ENCODE assay signal across 2 cellular contexts in the genomic region with DNA sequence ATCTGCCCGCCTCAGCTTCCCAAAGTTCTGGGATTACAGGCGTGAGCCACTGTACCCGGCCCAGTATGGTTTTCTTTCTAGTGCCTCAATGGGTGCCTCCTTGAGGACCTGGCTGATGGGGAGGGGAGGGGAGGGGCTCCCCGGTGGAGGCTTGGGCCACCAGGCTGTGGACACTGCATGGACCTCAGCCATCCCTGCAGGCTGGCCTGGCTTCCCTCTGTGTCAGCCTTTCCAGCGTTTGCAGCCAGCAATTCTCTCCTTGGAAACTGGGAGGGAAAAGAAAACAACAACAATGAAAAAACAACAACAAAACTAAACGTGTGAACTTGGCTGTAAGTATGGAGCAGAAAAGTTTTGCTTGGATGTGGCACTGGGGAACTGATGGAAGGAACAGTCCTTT.
TF ChIP-seq lines count a peak whose summit lies in the region.

No MANE protein-coding gene starts in this region.

TF ChIP-seq in WTC11, 78 proteins besides CTCF, POLR2A, EP300 and RAD21 (continued from another document):
- TF ChIP-seq, protein P1, sequence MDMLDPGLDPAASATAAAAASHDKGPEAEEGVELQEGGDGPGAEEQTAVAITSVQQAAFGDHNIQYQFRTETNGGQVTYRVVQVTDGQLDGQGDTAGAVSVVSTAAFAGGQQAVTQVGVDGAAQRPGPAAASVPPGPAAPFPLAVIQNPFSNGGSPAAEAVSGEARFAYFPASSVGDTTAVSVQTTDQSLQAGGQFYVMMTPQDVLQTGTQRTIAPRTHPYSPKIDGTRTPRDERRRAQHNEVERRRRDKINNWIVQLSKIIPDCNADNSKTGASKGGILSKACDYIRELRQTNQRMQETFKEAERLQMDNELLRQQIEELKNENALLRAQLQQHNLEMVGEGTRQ (CRISPR knock-in tag; IDR thresholded peaks at IDR 0.05), result no peak
- TF ChIP-seq TCF7 (CRISPR knock-in tag; IDR thresholded peaks at IDR 0.05; ENCODE audit: low read depth), result no peak
- TF ChIP-seq, protein P2, sequence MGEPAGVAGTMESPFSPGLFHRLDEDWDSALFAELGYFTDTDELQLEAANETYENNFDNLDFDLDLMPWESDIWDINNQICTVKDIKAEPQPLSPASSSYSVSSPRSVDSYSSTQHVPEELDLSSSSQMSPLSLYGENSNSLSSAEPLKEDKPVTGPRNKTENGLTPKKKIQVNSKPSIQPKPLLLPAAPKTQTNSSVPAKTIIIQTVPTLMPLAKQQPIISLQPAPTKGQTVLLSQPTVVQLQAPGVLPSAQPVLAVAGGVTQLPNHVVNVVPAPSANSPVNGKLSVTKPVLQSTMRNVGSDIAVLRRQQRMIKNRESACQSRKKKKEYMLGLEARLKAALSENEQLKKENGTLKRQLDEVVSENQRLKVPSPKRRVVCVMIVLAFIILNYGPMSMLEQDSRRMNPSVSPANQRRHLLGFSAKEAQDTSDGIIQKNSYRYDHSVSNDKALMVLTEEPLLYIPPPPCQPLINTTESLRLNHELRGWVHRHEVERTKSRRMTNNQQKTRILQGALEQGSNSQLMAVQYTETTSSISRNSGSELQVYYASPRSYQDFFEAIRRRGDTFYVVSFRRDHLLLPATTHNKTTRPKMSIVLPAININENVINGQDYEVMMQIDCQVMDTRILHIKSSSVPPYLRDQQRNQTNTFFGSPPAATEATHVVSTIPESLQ (CRISPR knock-in tag; IDR thresholded peaks at IDR 0.05), result no peak
- TF ChIP-seq FOXK1 (CRISPR knock-in tag; IDR thresholded peaks at IDR 0.05), result no peak
- TF ChIP-seq, protein P3, sequence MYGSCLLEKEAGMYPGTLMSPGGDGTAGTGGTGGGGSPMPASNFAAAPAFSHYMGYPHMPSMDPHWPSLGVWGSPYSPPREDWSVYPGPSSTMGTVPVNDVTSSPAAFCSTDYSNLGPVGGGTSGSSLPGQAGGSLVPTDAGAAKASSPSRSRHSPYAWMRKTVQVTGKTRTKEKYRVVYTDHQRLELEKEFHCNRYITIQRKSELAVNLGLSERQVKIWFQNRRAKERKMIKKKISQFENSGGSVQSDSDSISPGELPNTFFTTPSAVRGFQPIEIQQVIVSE (CRISPR knock-in tag; IDR thresholded peaks at IDR 0.05; ENCODE audit: borderline replicate concordance), result no peak
- no peak for TF ChIP-seq GTF2I (CRISPR knock-in tag; conservative IDR thresholded peaks at IDR 0.05)
- no peak for TF ChIP-seq AFF4 (CRISPR knock-in tag; IDR thresholded peaks at IDR 0.05; ENCODE audit: borderline replicate concordance)
- no peak for TF ChIP-seq NR2C2 (CRISPR knock-in tag; IDR thresholded peaks at IDR 0.05)
- no peak for TF ChIP-seq TEAD4 (CRISPR knock-in tag; IDR thresholded peaks at IDR 0.05)
TF ChIP-seq in WTC11: peak in this region for 0.

TF ChIP-seq in H1, 55 proteins besides CTCF, POLR2A, EP300 and RAD21 (continued from another document):
- TF ChIP-seq EGR1 (IDR thresholded peaks at IDR 0.05; ENCODE audit: borderline replicate concordance, low read depth, low read length) (no peak), TBP (IDR thresholded peaks at IDR 0.05; ENCODE audit: low read depth, low read length) (no peak), TAF1 (IDR thresholded peaks at IDR 0.05; ENCODE audit: low read depth, low read length) (no peak), SIX5 (IDR thresholded peaks at IDR 0.05; ENCODE audit: low read depth, low read length) (no peak), SP4 (IDR thresholded peaks at IDR 0.05; ENCODE audit: low read length) (no peak), RFX5 (IDR thresholded peaks at IDR 0.05; ENCODE audit: borderline replicate concordance, low read depth, low read length) (no peak), BCL11A (IDR thresholded peaks at IDR 0.05; ENCODE audit: low read depth in 2 of 2, low read length in 2 of 2) (no peak), PHF8 (conservative IDR thresholded peaks at IDR 0.05; ENCODE audit: low read depth, low read length) (no peak), CHD2 (IDR thresholded peaks at IDR 0.05; ENCODE audit: low read length) (no peak), MAX (IDR thresholded peaks at IDR 0.05) (no peak)
- TF ChIP-seq, protein P4, sequence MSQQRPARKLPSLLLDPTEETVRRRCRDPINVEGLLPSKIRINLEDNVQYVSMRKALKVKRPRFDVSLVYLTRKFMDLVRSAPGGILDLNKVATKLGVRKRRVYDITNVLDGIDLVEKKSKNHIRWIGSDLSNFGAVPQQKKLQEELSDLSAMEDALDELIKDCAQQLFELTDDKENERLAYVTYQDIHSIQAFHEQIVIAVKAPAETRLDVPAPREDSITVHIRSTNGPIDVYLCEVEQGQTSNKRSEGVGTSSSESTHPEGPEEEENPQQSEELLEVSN (IDR thresholded peaks at IDR 0.05), result no peak
